ENCODE assay signal across 1 cellular context in the genomic region with DNA sequence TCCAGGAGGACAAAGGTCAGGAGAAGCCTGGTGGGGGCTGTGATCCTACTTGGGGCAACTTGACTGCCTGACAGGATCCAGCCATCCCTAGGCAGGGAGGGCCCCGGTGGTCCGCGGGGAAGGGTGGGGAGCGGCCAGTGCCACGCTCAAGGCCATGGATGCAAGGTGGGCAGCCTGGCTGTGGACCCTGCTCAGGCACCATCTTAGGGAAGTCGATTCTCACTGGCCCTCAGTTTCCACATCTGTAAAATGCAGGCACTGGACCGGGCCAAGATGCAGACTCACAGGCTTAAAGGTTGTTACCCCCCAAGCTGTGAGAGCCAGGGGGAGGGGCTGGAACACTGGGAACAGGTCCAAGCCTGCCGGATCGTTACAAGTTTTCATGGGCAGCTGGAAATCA.
A peak's percentile ranks its signal among the peaks of the same experiment; 100 is the strongest.
TF ChIP-seq lines count a peak whose summit lies in the region.

No MANE protein-coding gene starts in this region.

TF ChIP-seq in HepG2, 621 proteins besides CTCF, POLR2A, EP300 and RAD21:
- TF ChIP-seq ATF7-NPFF (CRISPR knock-in tag; IDR thresholded peaks at IDR 0.05; ENCODE audit: low read depth) = no peak
- TF ChIP-seq, protein P1, sequence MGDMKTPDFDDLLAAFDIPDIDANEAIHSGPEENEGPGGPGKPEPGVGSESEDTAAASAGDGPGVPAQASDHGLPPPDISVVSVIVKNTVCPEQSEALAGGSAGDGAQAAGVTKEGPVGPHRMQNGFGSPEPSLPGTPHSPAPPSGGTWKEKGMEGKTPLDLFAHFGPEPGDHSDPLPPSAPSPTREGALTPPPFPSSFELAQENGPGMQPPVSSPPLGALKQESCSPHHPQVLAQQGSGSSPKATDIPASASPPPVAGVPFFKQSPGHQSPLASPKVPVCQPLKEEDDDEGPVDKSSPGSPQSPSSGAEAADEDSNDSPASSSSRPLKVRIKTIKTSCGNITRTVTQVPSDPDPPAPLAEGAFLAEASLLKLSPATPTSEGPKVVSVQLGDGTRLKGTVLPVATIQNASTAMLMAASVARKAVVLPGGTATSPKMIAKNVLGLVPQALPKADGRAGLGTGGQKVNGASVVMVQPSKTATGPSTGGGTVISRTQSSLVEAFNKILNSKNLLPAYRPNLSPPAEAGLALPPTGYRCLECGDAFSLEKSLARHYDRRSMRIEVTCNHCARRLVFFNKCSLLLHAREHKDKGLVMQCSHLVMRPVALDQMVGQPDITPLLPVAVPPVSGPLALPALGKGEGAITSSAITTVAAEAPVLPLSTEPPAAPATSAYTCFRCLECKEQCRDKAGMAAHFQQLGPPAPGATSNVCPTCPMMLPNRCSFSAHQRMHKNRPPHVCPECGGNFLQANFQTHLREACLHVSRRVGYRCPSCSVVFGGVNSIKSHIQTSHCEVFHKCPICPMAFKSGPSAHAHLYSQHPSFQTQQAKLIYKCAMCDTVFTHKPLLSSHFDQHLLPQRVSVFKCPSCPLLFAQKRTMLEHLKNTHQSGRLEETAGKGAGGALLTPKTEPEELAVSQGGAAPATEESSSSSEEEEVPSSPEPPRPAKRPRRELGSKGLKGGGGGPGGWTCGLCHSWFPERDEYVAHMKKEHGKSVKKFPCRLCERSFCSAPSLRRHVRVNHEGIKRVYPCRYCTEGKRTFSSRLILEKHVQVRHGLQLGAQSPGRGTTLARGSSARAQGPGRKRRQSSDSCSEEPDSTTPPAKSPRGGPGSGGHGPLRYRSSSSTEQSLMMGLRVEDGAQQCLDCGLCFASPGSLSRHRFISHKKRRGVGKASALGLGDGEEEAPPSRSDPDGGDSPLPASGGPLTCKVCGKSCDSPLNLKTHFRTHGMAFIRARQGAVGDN (CRISPR knock-in tag; IDR thresholded peaks at IDR 0.05) = 0 out of 2 replicates have a peak, but pooled peaks have one; percentile 3
